ENCODE assay signal across 2 cellular contexts in the genomic region with DNA sequence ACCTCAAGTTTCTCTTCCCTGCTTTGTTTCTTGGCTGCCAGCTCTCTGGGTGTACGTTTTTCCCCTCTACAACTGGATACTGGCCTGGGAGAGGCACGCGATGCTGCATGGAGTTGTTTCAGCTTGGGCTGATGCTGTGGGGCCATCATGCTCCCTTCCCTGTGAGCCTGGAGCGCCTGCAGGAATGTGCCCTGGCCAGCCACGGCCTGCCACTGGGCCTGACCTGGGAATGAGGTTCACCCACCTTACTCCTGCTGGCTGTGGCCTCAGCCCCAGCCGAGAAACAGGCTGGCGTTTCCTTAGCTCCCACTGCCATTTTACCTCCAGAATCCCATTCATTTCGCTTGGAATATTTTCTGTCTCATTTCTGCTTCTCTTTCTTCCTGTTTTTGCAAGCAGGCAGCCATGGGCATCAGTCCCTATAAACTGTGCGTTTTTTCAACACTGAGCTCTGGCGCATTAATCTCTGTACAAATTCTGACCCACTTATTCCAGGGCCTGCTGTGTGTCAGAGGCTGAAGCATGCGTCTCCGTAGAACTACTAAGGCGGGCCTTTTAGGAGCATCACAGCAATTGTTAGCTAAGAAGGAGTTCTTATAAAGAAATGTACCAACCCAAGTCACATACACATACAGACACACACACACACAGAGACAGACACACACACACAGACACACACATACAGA.
TF ChIP-seq lines count a peak whose summit lies in the region.

No MANE protein-coding gene starts in this region.

TF ChIP-seq in SK-N-SH treated with all-trans-retinoic acid at 6 μM for 48 hours, 23 proteins besides CTCF, POLR2A, EP300 and RAD21 (continued from another document):
- TF ChIP-seq, protein P1, sequence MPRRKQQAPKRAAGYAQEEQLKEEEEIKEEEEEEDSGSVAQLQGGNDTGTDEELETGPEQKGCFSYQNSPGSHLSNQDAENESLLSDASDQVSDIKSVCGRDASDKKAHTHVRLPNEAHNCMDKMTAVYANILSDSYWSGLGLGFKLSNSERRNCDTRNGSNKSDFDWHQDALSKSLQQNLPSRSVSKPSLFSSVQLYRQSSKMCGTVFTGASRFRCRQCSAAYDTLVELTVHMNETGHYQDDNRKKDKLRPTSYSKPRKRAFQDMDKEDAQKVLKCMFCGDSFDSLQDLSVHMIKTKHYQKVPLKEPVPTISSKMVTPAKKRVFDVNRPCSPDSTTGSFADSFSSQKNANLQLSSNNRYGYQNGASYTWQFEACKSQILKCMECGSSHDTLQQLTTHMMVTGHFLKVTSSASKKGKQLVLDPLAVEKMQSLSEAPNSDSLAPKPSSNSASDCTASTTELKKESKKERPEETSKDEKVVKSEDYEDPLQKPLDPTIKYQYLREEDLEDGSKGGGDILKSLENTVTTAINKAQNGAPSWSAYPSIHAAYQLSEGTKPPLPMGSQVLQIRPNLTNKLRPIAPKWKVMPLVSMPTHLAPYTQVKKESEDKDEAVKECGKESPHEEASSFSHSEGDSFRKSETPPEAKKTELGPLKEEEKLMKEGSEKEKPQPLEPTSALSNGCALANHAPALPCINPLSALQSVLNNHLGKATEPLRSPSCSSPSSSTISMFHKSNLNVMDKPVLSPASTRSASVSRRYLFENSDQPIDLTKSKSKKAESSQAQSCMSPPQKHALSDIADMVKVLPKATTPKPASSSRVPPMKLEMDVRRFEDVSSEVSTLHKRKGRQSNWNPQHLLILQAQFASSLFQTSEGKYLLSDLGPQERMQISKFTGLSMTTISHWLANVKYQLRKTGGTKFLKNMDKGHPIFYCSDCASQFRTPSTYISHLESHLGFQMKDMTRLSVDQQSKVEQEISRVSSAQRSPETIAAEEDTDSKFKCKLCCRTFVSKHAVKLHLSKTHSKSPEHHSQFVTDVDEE (CRISPR knock-in tag; IDR thresholded peaks at IDR 0.05) = no peak
- no peak for TF ChIP-seq ZNF70 (CRISPR knock-in tag; IDR thresholded peaks at IDR 0.05)
- TF ChIP-seq ARNTL (CRISPR knock-in tag; IDR thresholded peaks at IDR 0.05; ENCODE audit: borderline replicate concordance, low read depth) = no peak
- TF ChIP-seq ISL1 (CRISPR knock-in tag; IDR thresholded peaks at IDR 0.05) = no peak
TF ChIP-seq in SK-N-SH treated with all-trans-retinoic acid at 6 μM for 48 hours: peak in this region for 0.

TF ChIP-seq in WTC11, 78 proteins besides CTCF, POLR2A, EP300 and RAD21 (continued from another document):
- TF ChIP-seq, protein P2, sequence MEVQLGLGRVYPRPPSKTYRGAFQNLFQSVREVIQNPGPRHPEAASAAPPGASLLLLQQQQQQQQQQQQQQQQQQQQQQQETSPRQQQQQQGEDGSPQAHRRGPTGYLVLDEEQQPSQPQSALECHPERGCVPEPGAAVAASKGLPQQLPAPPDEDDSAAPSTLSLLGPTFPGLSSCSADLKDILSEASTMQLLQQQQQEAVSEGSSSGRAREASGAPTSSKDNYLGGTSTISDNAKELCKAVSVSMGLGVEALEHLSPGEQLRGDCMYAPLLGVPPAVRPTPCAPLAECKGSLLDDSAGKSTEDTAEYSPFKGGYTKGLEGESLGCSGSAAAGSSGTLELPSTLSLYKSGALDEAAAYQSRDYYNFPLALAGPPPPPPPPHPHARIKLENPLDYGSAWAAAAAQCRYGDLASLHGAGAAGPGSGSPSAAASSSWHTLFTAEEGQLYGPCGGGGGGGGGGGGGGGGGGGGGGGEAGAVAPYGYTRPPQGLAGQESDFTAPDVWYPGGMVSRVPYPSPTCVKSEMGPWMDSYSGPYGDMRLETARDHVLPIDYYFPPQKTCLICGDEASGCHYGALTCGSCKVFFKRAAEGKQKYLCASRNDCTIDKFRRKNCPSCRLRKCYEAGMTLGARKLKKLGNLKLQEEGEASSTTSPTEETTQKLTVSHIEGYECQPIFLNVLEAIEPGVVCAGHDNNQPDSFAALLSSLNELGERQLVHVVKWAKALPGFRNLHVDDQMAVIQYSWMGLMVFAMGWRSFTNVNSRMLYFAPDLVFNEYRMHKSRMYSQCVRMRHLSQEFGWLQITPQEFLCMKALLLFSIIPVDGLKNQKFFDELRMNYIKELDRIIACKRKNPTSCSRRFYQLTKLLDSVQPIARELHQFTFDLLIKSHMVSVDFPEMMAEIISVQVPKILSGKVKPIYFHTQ (CRISPR knock-in tag; IDR thresholded peaks at IDR 0.05) = no peak
- TF ChIP-seq ETV6 (CRISPR knock-in tag; IDR thresholded peaks at IDR 0.05) = no peak
- TF ChIP-seq, protein P3, sequence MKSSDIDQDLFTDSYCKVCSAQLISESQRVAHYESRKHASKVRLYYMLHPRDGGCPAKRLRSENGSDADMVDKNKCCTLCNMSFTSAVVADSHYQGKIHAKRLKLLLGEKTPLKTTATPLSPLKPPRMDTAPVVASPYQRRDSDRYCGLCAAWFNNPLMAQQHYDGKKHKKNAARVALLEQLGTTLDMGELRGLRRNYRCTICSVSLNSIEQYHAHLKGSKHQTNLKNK (CRISPR knock-in tag; IDR thresholded peaks at IDR 0.05) = no peak
- TF ChIP-seq RELA (CRISPR knock-in tag; IDR thresholded peaks at IDR 0.05; ENCODE audit: borderline replicate concordance) = no peak
- no peak for TF ChIP-seq ZNF232 (CRISPR knock-in tag; IDR thresholded peaks at IDR 0.05)
